1 cellular context compared by ENCODE assay signal in the genomic region with DNA sequence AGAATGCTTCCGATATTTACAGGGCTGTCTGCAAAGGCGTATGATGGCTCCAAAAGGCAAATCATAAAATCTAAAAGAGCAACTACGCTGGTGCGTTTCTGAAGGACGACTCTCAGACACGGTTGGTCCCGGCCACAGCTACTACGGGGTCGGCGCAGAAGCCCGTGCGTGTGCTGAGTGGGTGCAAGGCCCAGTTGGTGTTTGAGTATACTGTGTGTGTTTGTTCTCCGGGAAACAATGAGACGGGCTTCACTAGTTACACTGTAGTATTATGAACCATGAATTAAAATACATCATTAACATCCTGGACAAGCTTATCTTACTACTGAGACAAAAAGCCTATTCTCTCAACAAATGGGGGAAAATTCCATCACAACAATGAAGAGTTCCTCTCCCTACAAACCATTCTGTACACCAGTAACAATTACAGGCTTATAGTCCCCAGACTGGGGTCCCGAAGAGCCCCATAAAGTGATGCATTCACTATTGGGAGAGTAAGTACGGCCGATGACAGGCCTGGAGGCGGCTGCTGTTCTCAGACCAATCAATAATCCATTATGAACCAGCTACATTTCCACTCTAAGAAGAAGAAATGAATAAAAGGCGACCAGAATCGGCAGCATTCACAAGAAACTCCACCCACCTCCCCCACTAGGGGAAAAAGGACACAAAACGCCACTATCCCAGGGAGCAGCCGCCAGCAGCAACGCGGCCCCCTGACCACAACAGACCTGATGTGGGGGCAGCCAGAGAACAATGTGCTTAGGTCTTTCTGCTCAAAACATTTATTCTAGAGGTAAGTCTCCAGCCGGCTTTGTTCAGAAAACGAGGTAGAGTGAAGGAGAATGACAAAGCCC.
TF ChIP-seq lines count a peak whose summit lies in the region.

No MANE protein-coding gene starts in this region.

TF ChIP-seq in WTC11, 78 proteins besides CTCF, POLR2A, EP300 and RAD21 (continued from another document):
- no peak for TF ChIP-seq ELF4 (CRISPR knock-in tag; IDR thresholded peaks at IDR 0.05; ENCODE audit: low read depth)
- no peak for TF ChIP-seq RELA (CRISPR knock-in tag; IDR thresholded peaks at IDR 0.05; ENCODE audit: borderline replicate concordance)
- TF ChIP-seq ZNF396 (CRISPR knock-in tag; IDR thresholded peaks at IDR 0.05; ENCODE audit: borderline replicate concordance): no peak
- TF ChIP-seq, protein P1, sequence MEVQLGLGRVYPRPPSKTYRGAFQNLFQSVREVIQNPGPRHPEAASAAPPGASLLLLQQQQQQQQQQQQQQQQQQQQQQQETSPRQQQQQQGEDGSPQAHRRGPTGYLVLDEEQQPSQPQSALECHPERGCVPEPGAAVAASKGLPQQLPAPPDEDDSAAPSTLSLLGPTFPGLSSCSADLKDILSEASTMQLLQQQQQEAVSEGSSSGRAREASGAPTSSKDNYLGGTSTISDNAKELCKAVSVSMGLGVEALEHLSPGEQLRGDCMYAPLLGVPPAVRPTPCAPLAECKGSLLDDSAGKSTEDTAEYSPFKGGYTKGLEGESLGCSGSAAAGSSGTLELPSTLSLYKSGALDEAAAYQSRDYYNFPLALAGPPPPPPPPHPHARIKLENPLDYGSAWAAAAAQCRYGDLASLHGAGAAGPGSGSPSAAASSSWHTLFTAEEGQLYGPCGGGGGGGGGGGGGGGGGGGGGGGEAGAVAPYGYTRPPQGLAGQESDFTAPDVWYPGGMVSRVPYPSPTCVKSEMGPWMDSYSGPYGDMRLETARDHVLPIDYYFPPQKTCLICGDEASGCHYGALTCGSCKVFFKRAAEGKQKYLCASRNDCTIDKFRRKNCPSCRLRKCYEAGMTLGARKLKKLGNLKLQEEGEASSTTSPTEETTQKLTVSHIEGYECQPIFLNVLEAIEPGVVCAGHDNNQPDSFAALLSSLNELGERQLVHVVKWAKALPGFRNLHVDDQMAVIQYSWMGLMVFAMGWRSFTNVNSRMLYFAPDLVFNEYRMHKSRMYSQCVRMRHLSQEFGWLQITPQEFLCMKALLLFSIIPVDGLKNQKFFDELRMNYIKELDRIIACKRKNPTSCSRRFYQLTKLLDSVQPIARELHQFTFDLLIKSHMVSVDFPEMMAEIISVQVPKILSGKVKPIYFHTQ (CRISPR knock-in tag; IDR thresholded peaks at IDR 0.05): no peak
- TF ChIP-seq CREM (CRISPR knock-in tag; IDR thresholded peaks at IDR 0.05): no peak
- TF ChIP-seq CBFB (CRISPR knock-in tag; IDR thresholded peaks at IDR 0.05; ENCODE audit: low read depth): no peak
- no peak for TF ChIP-seq TEAD4 (CRISPR knock-in tag; IDR thresholded peaks at IDR 0.05)
